ENCODE assay signal across 9 cellular contexts in the genomic region with DNA sequence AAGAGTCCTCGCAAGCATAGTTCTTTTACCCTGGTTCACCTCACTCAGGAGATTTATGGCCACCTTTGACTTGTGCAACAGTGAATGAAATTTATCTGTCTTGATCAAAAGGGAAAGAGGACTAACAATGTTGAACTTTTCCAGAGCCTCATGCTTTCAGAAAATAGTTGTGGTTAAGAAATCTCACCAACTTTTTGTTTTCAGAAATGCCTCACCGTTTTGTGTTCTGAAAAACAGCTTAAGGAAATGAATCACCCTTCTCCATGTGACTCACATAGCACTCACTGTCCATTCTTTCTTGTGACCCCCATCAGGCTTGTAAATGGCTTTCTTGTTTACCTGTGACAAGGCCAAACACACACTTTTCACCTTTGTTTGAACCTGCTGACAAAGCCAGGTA.
A peak's percentile ranks its signal among the peaks of the same experiment; 100 is the strongest.
DNase-seq lines count a peak whose midpoint lies in the region; ATAC-seq and TF ChIP-seq lines count a peak whose summit lies in the region.
"Had no signal": no experiment of that assay in that cellular context is flagged by ENCODE, and none has a peak within 500 bp of the region (broad histone marks: within the 10 kb centered on the region; RNA-seq: fewer than 3 reads in every experiment).

No MANE protein-coding gene starts in this region.

- TF ChIP-seq CTCF in mucosa of descending colon (IDR thresholded peaks at IDR 0.05) (no peak), WERI-Rb-1 (IDR thresholded peaks at IDR 0.05; ENCODE audit: low read depth, low read length) (no peak)

- H3K4me2 ChIP-seq in Karpas-422 (ENCODE audit: low read depth, low read length, poor library complexity, severe bottlenecking) = no peak overlapping the region

- intact Hi-C loops in mucosa of descending colon (cut with DNase I, micrococcal nuclease) = loop anchor here (5.0 kb wide), 1 partner anchor 177 kb away; no protein-coding TSS in a partner anchor

- H2AFZ ChIP-seq in Karpas-422 (ENCODE audit: low read length) = no peak overlapping the region

- peak; percentile 48 for ATAC-seq in activated CD4-positive, CD25-positive, alpha-beta regulatory T cell treated with anti-CD3 and anti-CD28 coated beads, Interleukin-2, amount 50 U/mL, for 24 hours
- ATAC-seq in HG03135 (IDR thresholded peaks at IDR 0.05; ENCODE audit: unreplicated experiment) = peak; percentile 58
- ATAC-seq in activated naive CD4-positive, alpha-beta T cell treated with anti-CD3 and anti-CD28 coated beads, Interleukin-2, amount 50 U/mL, for 72 hours = peak; percentile 92
- peak; percentile 29 for ATAC-seq in mucosa of descending colon

- H3K4me3 ChIP-seq in mucosa of descending colon = no peak overlapping the region
- no peak overlapping the region for H3K4me3 ChIP-seq in WERI-Rb-1 (ENCODE audit: low read depth, low read length)
- H3K4me3 ChIP-seq in Karpas-422 (ENCODE audit: low read length) = no peak overlapping the region

- DNase-seq in activated CD4-positive, CD25-positive, alpha-beta regulatory T cell treated with anti-CD3 and anti-CD28 coated beads, Interleukin-2, amount 50 U/mL, for 72 hours = no peak
- no peak for DNase-seq in activated naive CD4-positive, alpha-beta T cell treated with anti-CD3 and anti-CD28 coated beads, Interleukin-2, amount 50 U/mL, for 72 hours (ENCODE audit: low spot score in 2 of 2)
- DNase-seq in mucosa of descending colon (no peak), T-helper 9 cell (no peak), WERI-Rb-1 (no peak), Karpas-422 (no peak)

- H3K9me3 Mint-ChIP-seq in activated naive CD4-positive, alpha-beta T cell treated with anti-CD3 and anti-CD28 coated beads, Interleukin-2, amount 50 U/mL, for 72 hours = peaks cover 0 to 4% of the 10 kb centered on the region in 2 donors

- no peak overlapping the region for H3K9ac ChIP-seq in Karpas-422 (ENCODE audit: low read length)

- H3K9me3 ChIP-seq in mucosa of descending colon = no peaks in the 10 kb centered on the region
- no peaks in the 10 kb centered on the region for H3K9me3 ChIP-seq in WERI-Rb-1 (ENCODE audit: severe bottlenecking)
- no peaks in the 10 kb centered on the region for H3K9me3 ChIP-seq in Karpas-422 (ENCODE audit: low read length)

- H3K27ac Mint-ChIP-seq in activated naive CD4-positive, alpha-beta T cell treated with anti-CD3 and anti-CD28 coated beads, Interleukin-2, amount 50 U/mL, for 72 hours = peak overlapping the region; percentile 73 to 79

- H3K27me3 ChIP-seq in WERI-Rb-1 (ENCODE audit: insufficient read depth, low read depth, severe bottlenecking) (no peaks in the 10 kb centered on the region), Karpas-422 (ENCODE audit: low read length) (no peaks in the 10 kb centered on the region)

- H3K4me1 ChIP-seq in mucosa of descending colon (ENCODE audit: low read depth) = no peaks in the 10 kb centered on the region
- H3K4me1 ChIP-seq in Karpas-422 (ENCODE audit: low read length) = no peaks in the 10 kb centered on the region

- no peaks in the 10 kb centered on the region for H3K79me2 ChIP-seq in Karpas-422 (ENCODE audit: low read length)

- H3K36me3 Mint-ChIP-seq in activated naive CD4-positive, alpha-beta T cell treated with anti-CD3 and anti-CD28 coated beads, Interleukin-2, amount 50 U/mL, for 72 hours = peaks cover 0 to 18% of the 10 kb centered on the region in 2 donors

- H3K36me3 ChIP-seq in mucosa of descending colon (ENCODE audit: low read depth) = no peaks in the 10 kb centered on the region
- H3K36me3 ChIP-seq in WERI-Rb-1 = no peaks in the 10 kb centered on the region
- no peaks in the 10 kb centered on the region for H3K36me3 ChIP-seq in Karpas-422 (ENCODE audit: insufficient read depth, low read length)

- no peaks in the 10 kb centered on the region for H3K9me2 ChIP-seq in Karpas-422 (replicated peaks; ENCODE audit: insufficient read depth, low read length)

- H3K27ac ChIP-seq in WERI-Rb-1 (no peak overlapping the region), Karpas-422 (ENCODE audit: low read length) (no peak overlapping the region)
- H3K27ac ChIP-seq: C4-2B had no signal

- no peaks in the 10 kb centered on the region for H4K20me1 ChIP-seq in Karpas-422 (ENCODE audit: insufficient read depth, low read depth, low read length)

Comparison
In these comparisons a context has a peak if more than half of its experiments do, and no peak if none do; other contexts are left out.
1. ATAC-seq: peak in every context shown above with its lines; median percentile 92 in activated naive CD4-positive, alpha-beta T cell treated with anti-CD3 and anti-CD28 coated beads, Interleukin-2, amount 50 U/mL, for 72 hours; 58 in HG03135; 48 in activated CD4-positive, CD25-positive, alpha-beta regulatory T cell treated with anti-CD3 and anti-CD28 coated beads, Interleukin-2, amount 50 U/mL, for 24 hours; 29 in mucosa of descending colon.